ENCODE assay signal across 8 cellular contexts in the genomic region with DNA sequence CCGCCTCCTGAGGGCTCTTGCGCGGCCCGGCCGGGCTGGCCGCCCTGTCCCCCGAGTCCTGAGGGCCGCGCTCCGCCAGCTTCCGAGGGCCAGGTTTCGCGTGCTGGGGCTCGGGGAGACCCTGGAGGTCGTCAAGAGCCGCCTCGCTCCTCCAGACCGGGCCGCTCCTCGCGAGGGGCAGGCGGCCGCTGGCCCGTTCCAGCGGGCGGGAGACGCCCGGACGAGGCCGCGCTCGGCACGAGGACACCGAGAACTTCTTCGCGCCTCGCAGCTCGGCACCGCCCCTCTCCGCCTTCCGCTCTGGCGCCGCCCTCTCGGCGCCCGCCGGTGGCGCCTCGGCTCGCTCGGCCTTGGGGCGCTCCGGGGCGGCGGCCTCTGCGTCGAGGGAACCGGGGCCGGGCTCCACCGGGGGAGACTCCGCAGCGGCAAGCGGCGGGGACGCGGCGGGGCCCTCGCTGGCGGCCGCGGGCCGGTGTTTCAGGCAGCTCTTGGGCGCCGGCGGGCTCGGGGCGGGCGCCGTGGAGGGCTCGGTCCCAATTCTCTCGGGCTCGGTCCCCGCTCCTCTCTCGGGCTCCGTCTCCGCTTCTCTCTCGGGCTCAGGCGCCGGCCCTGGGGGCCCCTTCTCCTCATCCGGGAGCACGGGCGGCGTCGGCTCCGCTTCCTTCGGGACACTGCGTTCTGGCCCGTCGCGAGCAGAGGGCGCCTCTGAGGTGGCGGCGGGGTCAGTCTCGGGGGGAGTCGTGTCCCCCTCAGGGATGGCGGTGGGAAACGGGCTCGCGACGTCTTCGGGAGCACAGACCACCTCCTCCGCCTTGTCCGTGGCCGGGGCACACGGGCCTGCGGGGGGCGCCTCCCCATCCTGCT.
DNase-seq lines count a peak whose midpoint lies in the region; ATAC-seq lines count a peak whose summit lies in the region.

No MANE protein-coding gene starts in this region.

- DNase-seq in T-helper 2 cell: peak; percentile 31 to 75 (median 46)
- DNase-seq in astrocyte of the hippocampus (ENCODE audit: low read depth, low spot score): peak; percentile 63
- peak; percentile 74 for DNase-seq in iPS-NIHi7 (ENCODE audit: extremely low spot score)
- DNase-seq in stimulated activated CD4-positive, alpha-beta T cell treated with anti-CD3 and anti-CD28 coated beads, Interleukin-12 subunit alpha, Interleukin-12 subunit beta, amount 100 ng/mL, for 48 hours (ENCODE audit: low read depth in 2 of 3, low spot score in 1 of 3): peak in 2 of 3 donors; percentile 41 to 51
- DNase-seq in putamen (ENCODE audit: low spot score): no peak
- no peak for DNase-seq in DMS153 (lab: John Stamatoyannopoulos, UW)

- no peak for ATAC-seq in HG02610 (IDR thresholded peaks at IDR 0.05; ENCODE audit: unreplicated experiment)
- no peak for ATAC-seq in HG03460 (IDR thresholded peaks at IDR 0.05; ENCODE audit: unreplicated experiment)

Comparison
In these comparisons a context has a peak if more than half of its experiments do, and no peak if none do; other contexts are left out.
1. DNase-seq: peak in T-helper 2 cell (5 of 5), astrocyte of the hippocampus (single experiment), iPS-NIHi7 (single experiment) and stimulated activated CD4-positive, alpha-beta T cell treated with anti-CD3 and anti-CD28 coated beads, Interleukin-12 subunit alpha, Interleukin-12 subunit beta, amount 100 ng/mL, for 48 hours (2 of 3); none in putamen (single experiment) and DMS153 (single experiment).